Comparison of ENCODE assay signal across 1 cellular context in the genomic region with DNA sequence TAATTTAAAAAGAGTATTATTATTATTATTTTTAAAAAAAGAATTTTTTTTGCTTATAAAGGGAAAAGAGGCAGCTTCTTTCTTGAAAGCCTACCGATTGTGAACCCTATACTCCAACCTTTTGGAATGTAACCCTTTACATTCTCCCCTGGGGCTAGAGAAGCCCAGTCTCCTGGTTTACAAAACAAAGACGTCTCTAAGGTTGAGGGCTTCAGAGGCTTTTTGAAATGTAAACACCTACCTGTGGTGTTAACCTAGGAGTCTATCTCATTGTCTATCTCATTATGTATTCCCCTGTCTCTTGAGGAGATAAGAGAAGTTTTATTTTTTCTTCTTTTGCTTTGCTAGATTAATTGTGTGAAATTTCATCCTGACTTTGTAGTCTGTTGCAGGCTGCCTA.
TF ChIP-seq lines count a peak whose summit lies in the region.

No MANE protein-coding gene starts in this region.

TF ChIP-seq in HepG2, 621 proteins besides CTCF, POLR2A, EP300 and RAD21:
- TF ChIP-seq, protein P1, sequence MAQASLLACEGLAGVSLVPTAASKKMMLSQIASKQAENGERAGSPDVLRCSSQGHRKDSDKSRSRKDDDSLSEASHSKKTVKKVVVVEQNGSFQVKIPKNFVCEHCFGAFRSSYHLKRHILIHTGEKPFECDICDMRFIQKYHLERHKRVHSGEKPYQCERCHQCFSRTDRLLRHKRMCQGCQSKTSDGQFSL (CRISPR knock-in tag; IDR thresholded peaks at IDR 0.05), result no peak
- TF ChIP-seq ZFY (CRISPR knock-in tag; IDR thresholded peaks at IDR 0.05) (no peak), ZNF841 (CRISPR knock-in tag; IDR thresholded peaks at IDR 0.05; ENCODE audit: borderline replicate concordance) (no peak), TBL1XR1 (IDR thresholded peaks at IDR 0.05; ENCODE audit: borderline replicate concordance, low read length, partially characterized antibody) (no peak), ZNF501 (CRISPR knock-in tag; IDR thresholded peaks at IDR 0.05) (no peak), TSC22D2 (CRISPR knock-in tag; IDR thresholded peaks at IDR 0.05; ENCODE audit: borderline replicate concordance) (no peak), ZNF761 (CRISPR knock-in tag; conservative IDR thresholded peaks at IDR 0.05) (no peak)
- TF ChIP-seq, protein P2, sequence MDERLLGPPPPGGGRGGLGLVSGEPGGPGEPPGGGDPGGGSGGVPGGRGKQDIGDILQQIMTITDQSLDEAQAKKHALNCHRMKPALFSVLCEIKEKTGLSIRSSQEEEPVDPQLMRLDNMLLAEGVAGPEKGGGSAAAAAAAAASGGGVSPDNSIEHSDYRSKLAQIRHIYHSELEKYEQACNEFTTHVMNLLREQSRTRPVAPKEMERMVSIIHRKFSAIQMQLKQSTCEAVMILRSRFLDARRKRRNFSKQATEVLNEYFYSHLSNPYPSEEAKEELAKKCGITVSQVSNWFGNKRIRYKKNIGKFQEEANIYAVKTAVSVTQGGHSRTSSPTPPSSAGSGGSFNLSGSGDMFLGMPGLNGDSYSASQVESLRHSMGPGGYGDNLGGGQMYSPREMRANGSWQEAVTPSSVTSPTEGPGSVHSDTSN (CRISPR knock-in tag; IDR thresholded peaks at IDR 0.05), result no peak
- TF ChIP-seq, protein P3, sequence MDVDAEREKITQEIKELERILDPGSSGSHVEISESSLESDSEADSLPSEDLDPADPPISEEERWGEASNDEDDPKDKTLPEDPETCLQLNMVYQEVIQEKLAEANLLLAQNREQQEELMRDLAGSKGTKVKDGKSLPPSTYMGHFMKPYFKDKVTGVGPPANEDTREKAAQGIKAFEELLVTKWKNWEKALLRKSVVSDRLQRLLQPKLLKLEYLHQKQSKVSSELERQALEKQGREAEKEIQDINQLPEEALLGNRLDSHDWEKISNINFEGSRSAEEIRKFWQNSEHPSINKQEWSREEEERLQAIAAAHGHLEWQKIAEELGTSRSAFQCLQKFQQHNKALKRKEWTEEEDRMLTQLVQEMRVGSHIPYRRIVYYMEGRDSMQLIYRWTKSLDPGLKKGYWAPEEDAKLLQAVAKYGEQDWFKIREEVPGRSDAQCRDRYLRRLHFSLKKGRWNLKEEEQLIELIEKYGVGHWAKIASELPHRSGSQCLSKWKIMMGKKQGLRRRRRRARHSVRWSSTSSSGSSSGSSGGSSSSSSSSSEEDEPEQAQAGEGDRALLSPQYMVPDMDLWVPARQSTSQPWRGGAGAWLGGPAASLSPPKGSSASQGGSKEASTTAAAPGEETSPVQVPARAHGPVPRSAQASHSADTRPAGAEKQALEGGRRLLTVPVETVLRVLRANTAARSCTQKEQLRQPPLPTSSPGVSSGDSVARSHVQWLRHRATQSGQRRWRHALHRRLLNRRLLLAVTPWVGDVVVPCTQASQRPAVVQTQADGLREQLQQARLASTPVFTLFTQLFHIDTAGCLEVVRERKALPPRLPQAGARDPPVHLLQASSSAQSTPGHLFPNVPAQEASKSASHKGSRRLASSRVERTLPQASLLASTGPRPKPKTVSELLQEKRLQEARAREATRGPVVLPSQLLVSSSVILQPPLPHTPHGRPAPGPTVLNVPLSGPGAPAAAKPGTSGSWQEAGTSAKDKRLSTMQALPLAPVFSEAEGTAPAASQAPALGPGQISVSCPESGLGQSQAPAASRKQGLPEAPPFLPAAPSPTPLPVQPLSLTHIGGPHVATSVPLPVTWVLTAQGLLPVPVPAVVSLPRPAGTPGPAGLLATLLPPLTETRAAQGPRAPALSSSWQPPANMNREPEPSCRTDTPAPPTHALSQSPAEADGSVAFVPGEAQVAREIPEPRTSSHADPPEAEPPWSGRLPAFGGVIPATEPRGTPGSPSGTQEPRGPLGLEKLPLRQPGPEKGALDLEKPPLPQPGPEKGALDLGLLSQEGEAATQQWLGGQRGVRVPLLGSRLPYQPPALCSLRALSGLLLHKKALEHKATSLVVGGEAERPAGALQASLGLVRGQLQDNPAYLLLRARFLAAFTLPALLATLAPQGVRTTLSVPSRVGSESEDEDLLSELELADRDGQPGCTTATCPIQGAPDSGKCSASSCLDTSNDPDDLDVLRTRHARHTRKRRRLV (CRISPR knock-in tag; IDR thresholded peaks at IDR 0.05), result no peak
